23 cellular contexts compared by ENCODE assay signal in the genomic region with DNA sequence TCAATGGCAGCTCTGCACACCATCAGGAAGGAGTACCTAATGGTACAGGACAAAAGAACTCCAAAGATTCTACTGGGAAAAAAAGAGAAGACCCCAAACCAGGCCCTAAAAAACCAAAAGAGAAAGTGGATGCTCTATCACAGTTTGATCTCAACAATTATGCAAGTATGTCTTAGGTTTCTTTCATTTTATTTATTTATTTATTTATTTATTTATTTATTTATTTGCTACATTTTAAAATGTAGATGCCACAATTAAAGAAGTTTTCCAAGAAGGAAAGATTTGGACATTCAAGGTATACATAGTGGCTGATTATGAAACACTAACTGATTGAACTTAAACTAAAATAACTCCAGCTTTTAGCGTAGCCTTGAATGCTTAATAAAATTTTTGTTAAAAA.
"Had no signal": no experiment of that assay in that cellular context is flagged by ENCODE, and none has a peak within 500 bp of the region (broad histone marks: within the 10 kb centered on the region; RNA-seq: fewer than 3 reads in every experiment).

No MANE protein-coding gene starts in this region.

- H3K4me1 Mint-ChIP-seq: neural progenitor cell had no signal

- H3K4me3 Mint-ChIP-seq: immature natural killer cell; naive thymus-derived CD4-positive, alpha-beta T cell; neural progenitor cell had no signal

- H3K9me3 Mint-ChIP-seq: immature natural killer cell, neural progenitor cell had no signal

- H3K9me3 ChIP-seq: colonic mucosa, esophagus squamous epithelium, gastroesophageal sphincter, left ventricle myocardium inferior, pancreas, testis, tibial nerve, upper lobe of right lung, vagina had no signal

- H3K27ac ChIP-seq: colonic mucosa, esophagus squamous epithelium, gastroesophageal sphincter, left ventricle myocardium inferior, neural progenitor cell, pancreas, testis, tibial nerve, upper lobe of right lung, vagina had no signal

- H3K4me3 ChIP-seq: colonic mucosa, esophagus squamous epithelium, gastroesophageal sphincter, left ventricle myocardium inferior, lung, neural progenitor cell, pancreas, smooth muscle cell, testis, tibial nerve, upper lobe of right lung, vagina had no signal

- H2AFZ ChIP-seq: neural progenitor cell had no signal

- H3K27me3 Mint-ChIP-seq: naive thymus-derived CD4-positive, alpha-beta T cell; progenitor cell of endocrine pancreas had no signal

- H3K27me3 ChIP-seq: colonic mucosa, esophagus squamous epithelium, gastroesophageal sphincter, neural progenitor cell, pancreas, testis, tibial nerve, upper lobe of right lung, vagina had no signal

- ATAC-seq: gastroesophageal sphincter; left cardiac atrium; naive thymus-derived CD4-positive, alpha-beta T cell; pancreas; right cardiac atrium; stimulated activated naive CD8-positive, alpha-beta T cell treated with anti-CD3 and anti-CD28 coated beads, Interleukin-15, Interleukin-2, amounts not matched to agents 100 U/mL and 50 U/mL, for 24 hours; upper lobe of right lung had no signal

- H3K4me1 ChIP-seq: colonic mucosa, gastroesophageal sphincter, left ventricle myocardium inferior, neural progenitor cell, pancreas, testis, tibial nerve, upper lobe of right lung, vagina had no signal

- H3K4me2 ChIP-seq: neural progenitor cell, smooth muscle cell had no signal

- FAIRE-seq: kidney, pancreas had no signal

- H3K9ac ChIP-seq: neural progenitor cell had no signal

- H3K27ac Mint-ChIP-seq: neural progenitor cell, progenitor cell of endocrine pancreas had no signal

- DNase-seq: colonic mucosa; dermis blood vessel endothelial cell; esophagus squamous epithelium; foreskin fibroblast; immature natural killer cell; kidney; left cardiac atrium; left ventricle myocardium inferior; naive thymus-derived CD4-positive, alpha-beta T cell; occipital lobe; pancreas; right cardiac atrium; stimulated activated CD4-positive, alpha-beta T cell treated with anti-CD3 and anti-CD28 coated beads, Interleukin-2, amount 100 ng/mL, for 48 hours; stimulated activated naive CD8-positive, alpha-beta T cell treated with anti-CD3 and anti-CD28 coated beads, Interleukin-15, Interleukin-2, amounts not matched to agents 100 U/mL and 50 U/mL, for 24 hours; testis; upper lobe of right lung had no signal
